ENCODE assay signal across 16 cellular contexts in genomic region chr2:231323316-231323715, GRCh38.
DNase-seq lines count a peak whose midpoint lies in the region; ATAC-seq and TF ChIP-seq lines count a peak whose summit lies in the region.
"Had no signal": no experiment of that assay in that cellular context is flagged by ENCODE, and none has a peak within 500 bp of the region (broad histone marks: within the 10 kb centered on the region; RNA-seq: fewer than 3 reads in every experiment).

No MANE protein-coding gene starts in this region.

- H2AFZ ChIP-seq in H9 (ENCODE audit: low read length): no peak overlapping the region

- H3K27ac ChIP-seq in H9 (ENCODE audit: insufficient read length, low read depth, low read length) (no peak overlapping the region), lower lobe of right lung (peak overlapping the region; percentile 14), stomach (no peak overlapping the region), caudate nucleus (ENCODE audit: low read depth, low read length) (no peak overlapping the region)

- no peak overlapping the region for H3T11ph ChIP-seq in H9 (ENCODE audit: low read length)

- no peak overlapping the region for H2AK5ac ChIP-seq in H9 (ENCODE audit: insufficient read length, low read length)

- no peaks in the 10 kb centered on the region for H3K23me2 ChIP-seq in H9 (ENCODE audit: insufficient read length, low read depth, low read length, poor library complexity, severe bottlenecking)

- H3K14ac ChIP-seq in H9 (ENCODE audit: insufficient read depth, low read length): no peak overlapping the region

- intact Hi-C loops in dendritic cell treated with granulocyte-macrophage colony-stimulating factor and Interleukin-4, amounts not matched to agents 40 ng/mL and 50 ng/mL, for 4 days (cut with micrococcal nuclease): loop anchor here (5.0 kb wide), 1 partner anchor 39 kb away; no protein-coding TSS in a partner anchor
- intact Hi-C loops in lower lobe of right lung (cut with DNase I): no loop called here
- intact Hi-C loops in stomach (cut with DNase I; ENCODE audit: low total_unique reads): no loop called here
- intact Hi-C loops in activated naive CD4-positive, alpha-beta T cell treated with anti-CD3 and anti-CD28 coated beads for 36 hours (cut with micrococcal nuclease): no loop called here
- intact Hi-C loops in left cardiac atrium (cut with DNase I): no loop called here

- H2BK5ac ChIP-seq in H9 (ENCODE audit: insufficient read length, low read length): no peak overlapping the region

- no peak for TF ChIP-seq POLR2A in stomach (IDR thresholded peaks at IDR 0.05)

- peaks cover 4% of the 10 kb centered on the region for H3K36me3 ChIP-seq in lower lobe of right lung
- H3K36me3 ChIP-seq in stomach: peaks cover 0 to 24% (median 0%) of the 10 kb centered on the region in 4 donors

- no peak overlapping the region for H3K4me3 Mint-ChIP-seq in H9
- H3K4me3 Mint-ChIP-seq in dendritic cell treated with granulocyte-macrophage colony-stimulating factor and Interleukin-4, amounts not matched to agents 40 ng/mL and 50 ng/mL, for 4 days: no peak overlapping the region
- no peak overlapping the region for H3K4me3 Mint-ChIP-seq in activated naive CD4-positive, alpha-beta T cell treated with anti-CD3 and anti-CD28 coated beads for 36 hours

- H3K4me1 Mint-ChIP-seq in H9: peaks cover 9 to 12% of the 10 kb centered on the region in 2 experiments
- H3K4me1 Mint-ChIP-seq in dendritic cell treated with granulocyte-macrophage colony-stimulating factor and Interleukin-4, amounts not matched to agents 40 ng/mL and 50 ng/mL, for 4 days (ENCODE audit: low read depth): peaks cover 57% of the 10 kb centered on the region
- H3K4me1 Mint-ChIP-seq in activated naive CD4-positive, alpha-beta T cell treated with anti-CD3 and anti-CD28 coated beads for 36 hours (ENCODE audit: low read depth): peaks cover 4% of the 10 kb centered on the region

- no peak overlapping the region for H3K18ac ChIP-seq in H9 (ENCODE audit: insufficient read length, low read depth, low read length)

- no peak overlapping the region for H2BK20ac ChIP-seq in H9 (ENCODE audit: low read depth, low read length, poor library complexity, severe bottlenecking)

- peak overlapping the region in 2 of 3 experiments; percentile 4 to 65; a peak in 1 of 7 replicates for H3K27ac Mint-ChIP-seq in H9
- H3K27ac Mint-ChIP-seq in dendritic cell treated with granulocyte-macrophage colony-stimulating factor and Interleukin-4, amounts not matched to agents 40 ng/mL and 50 ng/mL, for 4 days: peak overlapping the region; percentile 92
- H3K27ac Mint-ChIP-seq in activated naive CD4-positive, alpha-beta T cell treated with anti-CD3 and anti-CD28 coated beads for 36 hours: no peak overlapping the region

- DNase-seq in H9: peak; percentile 53
- no peak for DNase-seq in lower lobe of right lung
- DNase-seq in stomach: peak; percentile 14
- DNase-seq in G401 (ENCODE audit: low spot score): no peak
- no peak for DNase-seq in activated naive CD4-positive, alpha-beta T cell treated with anti-CD3 and anti-CD28 coated beads for 36 hours
- DNase-seq in left cardiac atrium: no peak
- DNase-seq in caudate nucleus (lab: John Stamatoyannopoulos, UW): no peak
- DNase-seq: COR-L47, NCI-H1417 treated with DMSO at 0.1 percent for 48 hours, NCI-H2029, NCI-H524 had no signal

- H4K91ac ChIP-seq in H9 (ENCODE audit: insufficient read length, low read depth, low read length): no peak overlapping the region

- no peak overlapping the region for H2BK15ac ChIP-seq in H9 (ENCODE audit: low read depth, low read length)

- no peaks in the 10 kb centered on the region for H3K36me3 Mint-ChIP-seq in H9 (ENCODE audit: insufficient read depth in 1 of 3, low read depth in 3 of 3)
- no peaks in the 10 kb centered on the region for H3K36me3 Mint-ChIP-seq in dendritic cell treated with granulocyte-macrophage colony-stimulating factor and Interleukin-4, amounts not matched to agents 40 ng/mL and 50 ng/mL, for 4 days (ENCODE audit: low read depth)
- no peaks in the 10 kb centered on the region for H3K36me3 Mint-ChIP-seq in activated naive CD4-positive, alpha-beta T cell treated with anti-CD3 and anti-CD28 coated beads for 36 hours (ENCODE audit: low read depth)
- H3K36me3 Mint-ChIP-seq: CD14-positive monocyte had no signal

- H2BK120ac ChIP-seq in H9 (ENCODE audit: low read depth, low read length, poor library complexity, severe bottlenecking): no peak overlapping the region

- H3K4me1 ChIP-seq in H9 (ENCODE audit: insufficient read depth, low read length): peaks cover 2% of the 10 kb centered on the region; the same call in 1 of the 2 replicates
- H3K4me1 ChIP-seq in lower lobe of right lung: peaks cover 18% of the 10 kb centered on the region
- peaks cover 0 to 3% (median 0%) of the 10 kb centered on the region in 4 donors for H3K4me1 ChIP-seq in stomach

- in situ Hi-C loops in G401 (cut with HindIII; ENCODE audit: low sequenced_read_pairs): no loop called here

- TF ChIP-seq CTCF in H9 (conservative IDR thresholded peaks at IDR 0.05): no peak
- TF ChIP-seq CTCF in lower lobe of right lung (IDR thresholded peaks at IDR 0.05): no peak
- TF ChIP-seq CTCF in stomach (IDR thresholded peaks at IDR 0.05): no peak

- H3K27me3 Mint-ChIP-seq in H9 (ENCODE audit: low read depth): no peaks in the 10 kb centered on the region
- peaks cover 6% of the 10 kb centered on the region for H3K27me3 Mint-ChIP-seq in dendritic cell treated with granulocyte-macrophage colony-stimulating factor and Interleukin-4, amounts not matched to agents 40 ng/mL and 50 ng/mL, for 4 days
- peaks cover 16% of the 10 kb centered on the region for H3K27me3 Mint-ChIP-seq in activated naive CD4-positive, alpha-beta T cell treated with anti-CD3 and anti-CD28 coated beads for 36 hours (ENCODE audit: low read depth)

- no peak for TF ChIP-seq EP300 in stomach (IDR thresholded peaks at IDR 0.05)

- CTCF ChIA-PET in activated naive CD4-positive, alpha-beta T cell treated with anti-CD3 and anti-CD28 coated beads for 36 hours (lab: Charles Lee): interaction anchor here (1.5 kb wide), 1 partner anchor 12 kb away, joined by 7 read pairs; no protein-coding TSS in a partner anchor

- no peaks in the 10 kb centered on the region for H4K20me1 ChIP-seq in H9 (ENCODE audit: control insufficient read depth, insufficient read depth, insufficient read length)

- H3K4ac ChIP-seq in H9 (ENCODE audit: low read depth, low read length): no peak overlapping the region

- H3K4me3 ChIP-seq in lower lobe of right lung (no peak overlapping the region), stomach (no peak overlapping the region)

- H4K8ac ChIP-seq in H9 (replicated peaks; ENCODE audit: insufficient read length, low read depth, low read length): no peak overlapping the region

- ATAC-seq in lower lobe of right lung (peak in 1 of 2 donors; percentile 51), left cardiac atrium (no peak)
- ATAC-seq: HCT116, Panc1, Right ventricle myocardium inferior had no signal

- H3K9me3 Mint-ChIP-seq in H9: no peaks in the 10 kb centered on the region
- no peaks in the 10 kb centered on the region for H3K9me3 Mint-ChIP-seq in dendritic cell treated with granulocyte-macrophage colony-stimulating factor and Interleukin-4, amounts not matched to agents 40 ng/mL and 50 ng/mL, for 4 days
- no peaks in the 10 kb centered on the region for H3K9me3 Mint-ChIP-seq in activated naive CD4-positive, alpha-beta T cell treated with anti-CD3 and anti-CD28 coated beads for 36 hours

- H4K5ac ChIP-seq in H9 (ENCODE audit: insufficient read length, low read depth, low read length): no peak overlapping the region

- no peaks in the 10 kb centered on the region for H3K79me1 ChIP-seq in H9 (ENCODE audit: insufficient read depth, low read depth, low read length, poor library complexity, severe bottlenecking)

- H3K9me3 ChIP-seq in H9 (ENCODE audit: control insufficient read depth, low read depth, low read length): no peaks in the 10 kb centered on the region
- H3K9me3 ChIP-seq in lower lobe of right lung: no peaks in the 10 kb centered on the region
- no peaks in the 10 kb centered on the region for H3K9me3 ChIP-seq in stomach

- H3K9ac ChIP-seq in H9 (ENCODE audit: extremely low read depth, insufficient read length, low read length): no peak overlapping the region

- no peak overlapping the region for H3K23ac ChIP-seq in H9 (ENCODE audit: insufficient read length, low read depth, low read length)

- H3K4me2 ChIP-seq in H9 (ENCODE audit: insufficient read depth, insufficient read length, low read length): no peak overlapping the region

- H2BK12ac ChIP-seq in H9 (ENCODE audit: insufficient read length, low read depth, low read length): no peak overlapping the region

- H3K79me2 ChIP-seq in H9 (ENCODE audit: insufficient read depth, low read length): no peaks in the 10 kb centered on the region

- no CpG with 5 or more reads among the region's 9 CpGs for WGBS in H9 (ENCODE audit: extremely low coverage, insufficient read length, low lambda C conversion rate)
- WGBS in stomach, 5 donors: 81 to 94% (median 85%) methylated on average over 9 of the region's 9 CpGs

- no peak overlapping the region for H3K56ac ChIP-seq in H9 (ENCODE audit: insufficient read length, low read depth, low read length)

- H3K27me3 ChIP-seq in H9 (ENCODE audit: insufficient read depth, low read length) (no peaks in the 10 kb centered on the region), lower lobe of right lung (ENCODE audit: low read depth) (no peaks in the 10 kb centered on the region), stomach (no peaks in the 10 kb centered on the region)

Comparison
In these comparisons a context has a peak if more than half of its experiments do, and no peak if none do; other contexts are left out.
1. DNase-seq: peak in H9 (single experiment) and stomach (single experiment); none in lower lobe of right lung (single experiment), G401 (single experiment), activated naive CD4-positive, alpha-beta T cell treated with anti-CD3 and anti-CD28 coated beads for 36 hours (single experiment), left cardiac atrium (single experiment) and caudate nucleus (0 of 61).